Comparison of ENCODE assay signal across 20 cellular contexts in genomic region chr12:17809206-17809605, GRCh38.
A peak's percentile ranks its signal among the peaks of the same experiment; 100 is the strongest.
DNase-seq lines count a peak whose midpoint lies in the region; TF ChIP-seq lines count a peak whose summit lies in the region.
"Had no signal": no experiment of that assay in that cellular context is flagged by ENCODE, and none has a peak within 500 bp of the region (broad histone marks: within the 10 kb centered on the region; RNA-seq: fewer than 3 reads in every experiment).

No MANE protein-coding gene starts in this region.

- no peaks in the 10 kb centered on the region for H3K27me3 Mint-ChIP-seq in endodermal cell (ENCODE audit: insufficient read depth)
- no peaks in the 10 kb centered on the region for H3K27me3 Mint-ChIP-seq in chondrocyte (ENCODE audit: low read depth)
- H3K27me3 Mint-ChIP-seq: B cell; CD4-positive, CD25-positive, alpha-beta regulatory T cell; IgD-negative memory B cell had no signal

- TF ChIP-seq CTCF in NB4 (IDR thresholded peaks at IDR 0.05; ENCODE audit: low read depth, low read length) (peak; percentile 13), endodermal cell (conservative IDR thresholded peaks at IDR 0.05) (peak; percentile 82), chondrocyte (IDR thresholded peaks at IDR 0.05) (no peak)

- H3K27ac ChIP-seq in endodermal cell (ENCODE audit: low read depth, low read length): no peak overlapping the region

- 92 to 100% methylated on average over 1 of the region's 1 CpG for WGBS in endodermal cell (ENCODE audit: insufficient coverage in 1 of 2, insufficient read length in 1 of 2), 2 experiments

- DNase-seq in DMS53 (lab: John Stamatoyannopoulos, UW): peak; percentile 30
- no peak for DNase-seq in DMS53 treated with DMSO at 0.1 percent for 48 hours (lab: John Stamatoyannopoulos, UW; ENCODE audit: unreplicated experiment)
- no peak for DNase-seq in NB4 (ENCODE audit: low read depth)
- no peak for DNase-seq in endodermal cell
- DNase-seq in COR-L47 (lab: John Stamatoyannopoulos, UW): no peak
- DNase-seq in activated effector memory CD4-positive, alpha-beta T cell treated with Interleukin-2 at 50 U/mL for 16 hours: no peak
- no peak for DNase-seq in chondrocyte (ENCODE audit: low spot score)
- no peak for DNase-seq in NCI-H774 (lab: John Stamatoyannopoulos, UW)
- DNase-seq: 8988T; Caco-2; CD4-positive, CD25-positive, alpha-beta regulatory T cell; Kasumi-1; MM.1S; NCI-H1105 treated with DMSO at 0.1 percent for 48 hours; NCI-H1694; NCI-H748 treated with DMSO at 0.1 percent for 48 hours; T-helper 2 cell had no signal

- no peaks in the 10 kb centered on the region for H3K4me1 ChIP-seq in endodermal cell (ENCODE audit: control insufficient read depth, insufficient read depth, low read length)
- H3K4me1 ChIP-seq: Caco-2, HAP-1 had no signal

- no peaks in the 10 kb centered on the region for H3K27me3 ChIP-seq in endodermal cell (ENCODE audit: control insufficient read depth, insufficient read depth, low read length, poor library complexity, severe bottlenecking)

- no peaks in the 10 kb centered on the region for H3K36me3 Mint-ChIP-seq in endodermal cell (ENCODE audit: low read depth)
- no peaks in the 10 kb centered on the region for H3K36me3 Mint-ChIP-seq in chondrocyte (ENCODE audit: low read depth)
- H3K36me3 Mint-ChIP-seq: CD4-positive, CD25-positive, alpha-beta regulatory T cell; IgD-negative memory B cell had no signal

- H3K36me3 ChIP-seq in endodermal cell (ENCODE audit: control insufficient read depth, insufficient read depth, low read length): no peaks in the 10 kb centered on the region
- H3K36me3 ChIP-seq: HAP-1 had no signal

- H3K27ac Mint-ChIP-seq in endodermal cell (no peak overlapping the region), chondrocyte (ENCODE audit: unreplicated experiment) (no peak overlapping the region)
- H3K27ac Mint-ChIP-seq: B cell; CD4-positive, CD25-positive, alpha-beta regulatory T cell; IgD-negative memory B cell had no signal

- H3K4me3 Mint-ChIP-seq in endodermal cell (no peak overlapping the region), chondrocyte (ENCODE audit: unreplicated experiment) (no peak overlapping the region)
- H3K4me3 Mint-ChIP-seq: B cell, IgD-negative memory B cell had no signal

- TF ChIP-seq POLR2A in NB4 (IDR thresholded peaks at IDR 0.05; ENCODE audit: extremely low read depth, insufficient read length): no peak

- H3K4me3 ChIP-seq in NB4 (ENCODE audit: low read depth, low read length): no peak overlapping the region
- H3K4me3 ChIP-seq in endodermal cell (ENCODE audit: low read length): no peak overlapping the region
- H3K4me3 ChIP-seq: HAP-1 had no signal

- H3K4me1 Mint-ChIP-seq in endodermal cell: no peaks in the 10 kb centered on the region
- no peaks in the 10 kb centered on the region for H3K4me1 Mint-ChIP-seq in chondrocyte (ENCODE audit: low read depth)
- H3K4me1 Mint-ChIP-seq: B cell; CD4-positive, CD25-positive, alpha-beta regulatory T cell; IgD-negative memory B cell had no signal

- no peaks in the 10 kb centered on the region for H3K9me3 ChIP-seq in endodermal cell (ENCODE audit: control insufficient read depth, low read length)
- H3K9me3 ChIP-seq: Caco-2, HAP-1 had no signal

- no peak overlapping the region for H3K9ac ChIP-seq in endodermal cell (ENCODE audit: extremely low read depth, low read length, poor library complexity, severe bottlenecking)

- H3K9me3 Mint-ChIP-seq in endodermal cell (peaks cover 8% of the 10 kb centered on the region), chondrocyte (ENCODE audit: low read depth) (peaks cover 14% of the 10 kb centered on the region)
